In genomic region chr19:39498262-39499081, GRCh38 we compare ENCODE assay signal across 7 cellular contexts. TPM values are rescaled to one million over a fixed set of nuclear protein-coding genes. Genes with fewer than 3 reads are reported as not detected.
DNase-seq lines count a peak whose midpoint lies in the region; ATAC-seq, FAIRE-seq and TF ChIP-seq lines count a peak whose summit lies in the region.

DLL3 (plus strand) TSS chr19:39498947; CDS start chr19:39498975, 28 bp downstream.

- H3K36me3 Mint-ChIP-seq in mesothelial cell of epicardium: no peaks in the 10 kb centered on the region

- FAIRE-seq in GM19239 (lab: Jason Lieb, UNC): peak; percentile 72

- H3K27me3 Mint-ChIP-seq in mesothelial cell of epicardium (ENCODE audit: low read depth): peaks cover 77% of the 10 kb centered on the region

- peaks cover 14% of the 10 kb centered on the region for H3K4me1 Mint-ChIP-seq in mesothelial cell of epicardium

- ATAC-seq in HG03442 (IDR thresholded peaks at IDR 0.05; ENCODE audit: unreplicated experiment): no peak

- no peak within 1 kb of the TSS for H3K27ac Mint-ChIP-seq in mesothelial cell of epicardium

- peak within 1 kb of the TSS; percentile 45 for H3K4me3 Mint-ChIP-seq in mesothelial cell of epicardium

- no peak for DNase-seq in GM19239 (ENCODE audit: insufficient read length, low spot score)
- DNase-seq in NCI-H2171 (lab: John Stamatoyannopoulos, UW): peak; percentile 75
- DNase-seq in activated naive CD4-positive, alpha-beta T cell treated with anti-CD3 and anti-CD28 coated beads, Interleukin-2, amount 50 U/mL, for 16 hours: peak; percentile 29
- no peak for DNase-seq in mesothelial cell of epicardium (ENCODE audit: low spot score in 2 of 2, unreplicated experiment in 2 of 2)
- no peak for DNase-seq in activated effector memory CD4-positive, alpha-beta T cell treated with Interleukin-2 at 50 U/mL for 16 hours
- no peak for DNase-seq in OCI-M2 (lab: John Stamatoyannopoulos, UW; ENCODE audit: unreplicated experiment)

- no peak for TF ChIP-seq CTCF in mesothelial cell of epicardium (IDR thresholded peaks at IDR 0.05; ENCODE audit: unreplicated experiment)

- H3K9me3 Mint-ChIP-seq in mesothelial cell of epicardium: no peaks in the 10 kb centered on the region

RNA-seq across cellular contexts. Expression of gene DLL3, which starts in this region (rescaled TPM):
- 0.40 to 0.53 TPM (median 0.50 TPM) in 3 replicates for total RNA-seq in mesothelial cell of epicardium

Comparison
In these comparisons a context has a peak if more than half of its experiments do, and no peak if none do; other contexts are left out.
1. DNase-seq: peak in NCI-H2171 (single experiment) and activated naive CD4-positive, alpha-beta T cell treated with anti-CD3 and anti-CD28 coated beads, Interleukin-2, amount 50 U/mL, for 16 hours (single experiment); none in GM19239 (single experiment), mesothelial cell of epicardium (0 of 2), activated effector memory CD4-positive, alpha-beta T cell treated with Interleukin-2 at 50 U/mL for 16 hours (single experiment) and OCI-M2 (single experiment).